ENCODE assay signal across 13 cellular contexts in the genomic region with DNA sequence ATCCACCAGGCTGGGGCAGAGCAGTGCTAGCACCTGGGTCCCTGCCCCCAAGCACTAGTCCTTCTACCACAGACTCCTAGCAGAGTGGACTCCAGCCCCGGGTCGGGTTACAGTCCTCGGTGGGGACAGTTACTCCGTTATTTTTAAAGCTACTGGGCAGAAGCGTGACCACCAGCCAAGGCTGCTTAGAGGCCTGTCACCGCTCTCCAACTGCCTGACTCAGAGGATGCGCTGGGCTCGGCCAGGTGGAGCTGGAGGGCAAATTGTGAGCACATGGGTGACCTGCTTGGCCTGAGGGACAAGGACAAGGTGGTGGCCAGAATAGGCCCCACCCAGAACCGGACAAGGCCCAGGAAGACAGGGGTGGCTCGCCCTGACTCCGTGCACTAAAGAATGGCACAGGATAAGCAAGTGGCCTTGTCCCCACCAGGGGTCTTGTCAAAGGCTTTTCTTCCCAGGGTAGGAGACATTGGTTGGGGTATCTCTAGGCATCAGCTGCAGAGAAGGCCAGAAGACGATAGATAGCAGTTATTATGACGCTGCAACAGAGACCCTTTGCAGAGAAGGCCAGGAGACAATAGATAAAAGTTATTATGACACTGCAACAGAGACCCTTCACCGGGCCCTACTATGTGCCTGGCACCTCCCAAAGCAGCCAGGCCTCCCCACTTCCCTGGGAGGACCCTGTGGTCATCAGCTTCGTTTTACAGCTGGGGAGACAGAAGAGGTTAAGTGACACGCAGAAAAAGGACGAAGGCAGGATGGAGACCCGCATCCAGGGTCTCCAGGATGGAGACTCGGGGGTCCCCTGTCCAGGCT. TPM values are rescaled to one million over a fixed set of nuclear protein-coding genes. Genes with fewer than 3 reads are reported as not detected.
DNase-seq lines count a peak whose midpoint lies in the region; ATAC-seq, FAIRE-seq and TF ChIP-seq lines count a peak whose summit lies in the region.
"Had no signal": no experiment of that assay in that cellular context is flagged by ENCODE, and none has a peak within 500 bp of the region (broad histone marks: within the 10 kb centered on the region; RNA-seq: fewer than 3 reads in every experiment).

No MANE protein-coding gene starts in this region.

- H3K9me3 Mint-ChIP-seq in brain, result no peaks in the 10 kb centered on the region

- peak overlapping the region; percentile 86 for H3K4me2 ChIP-seq in HCT116 (ENCODE audit: low read length)
- peak overlapping the region; percentile 95 for H3K4me2 ChIP-seq in neural cell (ENCODE audit: low read length)

- H4K20me1 ChIP-seq in HCT116 (ENCODE audit: insufficient read depth), result no peaks in the 10 kb centered on the region
- H4K20me1 ChIP-seq in neural cell (ENCODE audit: insufficient read depth), result no peaks in the 10 kb centered on the region

- H3K9ac ChIP-seq in HCT116 (ENCODE audit: low read length), result peak overlapping the region; percentile 72
- peak overlapping the region; percentile 91 for H3K9ac ChIP-seq in neural cell (ENCODE audit: low read length)

- H3F3A ChIP-seq in neural cell (ENCODE audit: insufficient read depth, low read length, poor library complexity, severe bottlenecking), result no peaks in the 10 kb centered on the region

- peak overlapping the region; percentile 86 to 91 (median 88) for H3K4me3 Mint-ChIP-seq in brain

- CTCF ChIA-PET in HCT116 (lab: Charles Lee), result interaction anchor here (1.2 kb wide), 1 partner anchor 14 kb away, joined by 3 read pairs; no protein-coding TSS in a partner anchor

- H3K27ac ChIP-seq in C4-2B (peak overlapping the region; percentile 2; the same call in 1 of the 2 replicates), HCT116 (ENCODE audit: low read depth, low read length) (peak overlapping the region; percentile 66; the same call in 1 of the 2 replicates), neural cell (ENCODE audit: low read length) (peak overlapping the region; percentile 90)
- H3K27ac ChIP-seq: HL-60 had no signal

- no peaks in the 10 kb centered on the region for H3K36me3 Mint-ChIP-seq in brain

- H3K4me1 Mint-ChIP-seq in brain, result peaks cover 49% of the 10 kb centered on the region

- H3K4me3 ChIP-seq in HCT116 (replicated peaks in 1 of 2; ENCODE audit: low read depth in 1 of 2, low read length in 2 of 2) (peak overlapping the region in 1 of 2 experiments; percentile 0; a peak in 1 of 4 replicates), neural cell (ENCODE audit: low read length) (peak overlapping the region; percentile 98)
- H3K4me3 ChIP-seq: body of pancreas had no signal

- peaks cover 28 to 43% of the 10 kb centered on the region in 2 experiments for H3K4me1 ChIP-seq in HCT116 (ENCODE audit: control insufficient read depth in 1 of 2, insufficient read depth in 2 of 2, low read length in 2 of 2)

- H3K36me3 ChIP-seq in HCT116 (ENCODE audit: control insufficient read depth in 1 of 2, insufficient read depth in 2 of 2, low read length in 2 of 2), result no peaks in the 10 kb centered on the region
- no peaks in the 10 kb centered on the region for H3K36me3 ChIP-seq in neural cell (ENCODE audit: insufficient read depth, low read length)

- TF ChIP-seq RAD21 in HCT116 (IDR thresholded peaks at IDR 0.05; ENCODE audit: low read depth) (no peak), neural cell (conservative IDR thresholded peaks at IDR 0.05) (no peak)

- POLR2A ChIA-PET in HCT116 (lab: Charles Lee), result interaction anchor here (0.6 to 1.2 kb wide), 2 partner anchors 269 to 321 kb away, joined by 3 read pairs; a partner anchor contains a TSS

- RAD21 ChIA-PET in HCT116 (lab: Charles Lee; ENCODE audit: low non-redundant PET in 1 of 2, low total read pairs in 2 of 2, uncharacterized antibody in 2 of 2, unreplicated experiment in 2 of 2), result no interaction called here

- intact Hi-C loops in HCT116 (cut with micrococcal nuclease), result no loop called here

- BruUV-seq in HCT116 (replicated peaks; lab: Mats Ljungman, UMichigan), result no TSS peak

- no peaks in the 10 kb centered on the region for H3K9me3 ChIP-seq in HCT116 (ENCODE audit: control insufficient read depth in 1 of 2, insufficient read depth in 1 of 2, low read depth in 1 of 2, low read length in 2 of 2)
- H3K9me3 ChIP-seq in neural cell (ENCODE audit: low read length), result no peaks in the 10 kb centered on the region
- H3K9me3 ChIP-seq: body of pancreas, spleen, stomach had no signal

- ATAC-seq in HCT116, result no peak
- no peak for ATAC-seq in HG02588 (IDR thresholded peaks at IDR 0.05; ENCODE audit: unreplicated experiment)
- no peak for ATAC-seq in GM21737 (IDR thresholded peaks at IDR 0.05; ENCODE audit: unreplicated experiment)
- ATAC-seq: body of pancreas had no signal

- no peak for TF ChIP-seq POLR2A in HCT116 (IDR thresholded peaks at IDR 0.05; ENCODE audit: borderline replicate concordance, extremely low read depth, insufficient read depth, insufficient read length)
- no peak for TF ChIP-seq POLR2A in GM12891 (IDR thresholded peaks at IDR 0.05; ENCODE audit: low read depth, low read length)

- H2AFZ ChIP-seq in HCT116 (ENCODE audit: low read depth, low read length, poor library complexity, severe bottlenecking) (no peak overlapping the region), neural cell (ENCODE audit: low read depth, low read length) (no peak overlapping the region)

- DNase-seq in HCT116 (ENCODE audit: low read depth, low spot score), result no peak
- no peak for DNase-seq in GM12891 (ENCODE audit: insufficient read length, low spot score)
- no peak for DNase-seq in COLO829 (ENCODE audit: low spot score)
- DNase-seq: NCI-H1436 treated with DMSO at 0.1 percent for 48 hours, spleen had no signal

- H3K79me2 ChIP-seq in HCT116 (ENCODE audit: insufficient read depth, low read length) (peaks cover 3% of the 10 kb centered on the region; the same call in 1 of the 2 replicates), neural cell (replicated peaks; ENCODE audit: insufficient read depth, low read length) (no peaks in the 10 kb centered on the region)

- no peak for TF ChIP-seq CTCF in C4-2B (conservative IDR thresholded peaks at IDR 0.05)
- no peak for TF ChIP-seq CTCF in HCT116 (IDR thresholded peaks at IDR 0.05 in 2 of 3, conservative IDR thresholded peaks at IDR 0.05 in 1 of 3; ENCODE audit: borderline replicate concordance in 1 of 3, insufficient read depth in 1 of 3, low read depth in 2 of 3, low read length in 2 of 3)
- no peak for TF ChIP-seq CTCF in brain (conservative IDR thresholded peaks at IDR 0.05)
- no peak for TF ChIP-seq CTCF in neural cell (IDR thresholded peaks at IDR 0.05; ENCODE audit: poor library complexity, severe bottlenecking)

- H3K27me3 Mint-ChIP-seq in brain, result no peaks in the 10 kb centered on the region

- peak overlapping the region; percentile 50 to 94 (median 89) for H3K27ac Mint-ChIP-seq in brain

- H3K9me2 ChIP-seq in HCT116 (ENCODE audit: insufficient read depth) (no peaks in the 10 kb centered on the region), neural cell (ENCODE audit: insufficient read depth, low read length) (no peaks in the 10 kb centered on the region)

- no peak for FAIRE-seq in GM12891 (lab: Jason Lieb, UNC)

- no peak for TF ChIP-seq EP300 in neural cell (conservative IDR thresholded peaks at IDR 0.05; ENCODE audit: poor library complexity, severe bottlenecking)

- no peaks in the 10 kb centered on the region for H3K27me3 ChIP-seq in HCT116 (ENCODE audit: insufficient read depth, low read length)
- H3K27me3 ChIP-seq in neural cell (ENCODE audit: insufficient read depth, low read depth, low read length), result no peaks in the 10 kb centered on the region
- H3K27me3 ChIP-seq: body of pancreas, spleen, stomach had no signal

TF ChIP-seq in HCT116, 20 proteins besides CTCF, POLR2A, EP300 and RAD21 (continues in another document):
- no peak for TF ChIP-seq FOSL1 (IDR thresholded peaks at IDR 0.05; ENCODE audit: low read depth)

TF ChIP-seq in GM12891, 5 proteins besides CTCF, POLR2A, EP300 and RAD21:
- TF ChIP-seq SPI1 (IDR thresholded peaks at IDR 0.05; ENCODE audit: low read depth, low read length) (no peak), POLR2AphosphoS5 (IDR thresholded peaks at IDR 0.05; ENCODE audit: low read depth, low read length) (no peak), TAF1 (IDR thresholded peaks at IDR 0.05; ENCODE audit: low read depth, low read length) (no peak), POU2F2 (IDR thresholded peaks at IDR 0.05; ENCODE audit: low read depth, low read length) (no peak), PAX5 (IDR thresholded peaks at IDR 0.05; ENCODE audit: insufficient read depth, low read length, severe bottlenecking) (no peak)

RNA-seq across cellular contexts. Expression of a gene that starts 1.6 kb away (rescaled TPM):
- total RNA-seq in HCT116 (2021; ENCODE audit: unreplicated experiment), result 14.7 TPM
- polyA plus RNA-seq in HCT116 (2012), result 9.8 and 10.6 TPM in 2 replicates
- 7.9 TPM for polyA plus RNA-seq in brain (ENCODE audit: insufficient read depth, low read depth, low replicate concordance)
- 19.5 and 19.7 TPM in 2 replicates for polyA plus RNA-seq in neural cell
- polyA minus RNA-seq in neural cell, result 32.6 and 39.4 TPM in 2 replicates
- 1.3 TPM for polyA plus RNA-seq in GM12891 (2012; ENCODE audit: low read depth, missing spikeins)

RNA-seq across cellular contexts. Expression of a gene that starts 10.4 kb away (rescaled TPM):
- total RNA-seq in HCT116 (2021; ENCODE audit: unreplicated experiment), result 29.5 TPM
- 24.1 and 26.2 TPM in 2 replicates for polyA plus RNA-seq in HCT116 (2012)
- 12.7 TPM for polyA plus RNA-seq in brain (ENCODE audit: insufficient read depth, low read depth, low replicate concordance)
- polyA plus RNA-seq in neural cell, result 27.8 and 43.2 TPM in 2 replicates
- polyA minus RNA-seq in neural cell, result 10.1 and 12.7 TPM in 2 replicates
- polyA plus RNA-seq in GM12891 (2012; ENCODE audit: low read depth, missing spikeins), result 14.0 TPM

RNA-seq across cellular contexts. Expression of a gene that starts 15.8 kb away (rescaled TPM):
- total RNA-seq in HCT116 (2021; ENCODE audit: unreplicated experiment), result 128 TPM
- polyA plus RNA-seq in HCT116 (2012), result 178 and 187 TPM in 2 replicates
- polyA plus RNA-seq in brain (ENCODE audit: insufficient read depth, low read depth, low replicate concordance) (283 TPM), neural cell (173 and 190 TPM in 2 replicates)
- polyA minus RNA-seq in neural cell, result 49.1 and 54.0 TPM in 2 replicates
- polyA plus RNA-seq in GM12891 (2012; ENCODE audit: low read depth, missing spikeins), result 194 TPM

Comparison
In these comparisons a context has a peak if more than half of its experiments do, and no peak if none do; other contexts are left out.
1. H3K27ac ChIP-seq: peak in every context shown above with its lines; median percentile 90 in neural cell; 66 in HCT116; 2 in C4-2B.